8 cellular contexts compared by ENCODE assay signal in genomic region chr9:83473488-83473971, GRCh38.
DNase-seq lines count a peak whose midpoint lies in the region; ATAC-seq and TF ChIP-seq lines count a peak whose summit lies in the region.

No MANE protein-coding gene starts in this region.

- peak overlapping the region in 3 of 5 donors; percentile 42 to 77 (median 57) for H3K27ac ChIP-seq in adrenal gland
- H3K27ac ChIP-seq in subcutaneous abdominal adipose tissue (ENCODE audit: low read depth, low read length): peak overlapping the region; percentile 80

- TF ChIP-seq CTCF in AG10803 (conservative IDR thresholded peaks at IDR 0.05; ENCODE audit: low read length): no peak
- no peak for TF ChIP-seq CTCF in adrenal gland (IDR thresholded peaks at IDR 0.05)

- H3K36me3 ChIP-seq in adrenal gland (replicated peaks in 1 of 2) (no peaks in the 10 kb centered on the region), subcutaneous abdominal adipose tissue (ENCODE audit: control insufficient read depth in 5 of 5, insufficient read depth in 5 of 5, low read length in 5 of 5) (no peaks in the 10 kb centered on the region)

- DNase-seq in AG10803 (ENCODE audit: low read depth) (peak; percentile 8), adrenal gland (no peak), NCI-H1436 (lab: John Stamatoyannopoulos, UW) (no peak), GDM1 (lab: John Stamatoyannopoulos, UW) (no peak), sciatic nerve (ENCODE audit: low spot score) (no peak)

- H3K27me3 ChIP-seq in adrenal gland (no peaks in the 10 kb centered on the region), subcutaneous abdominal adipose tissue (ENCODE audit: control insufficient read depth in 5 of 5, insufficient read depth in 4 of 5, low read length in 5 of 5) (no peaks in the 10 kb centered on the region)

- H3K4me1 ChIP-seq in adrenal gland (replicated peaks in 1 of 2) (peaks cover 0 to 14% of the 10 kb centered on the region in 2 donors), subcutaneous abdominal adipose tissue (ENCODE audit: control insufficient read depth in 5 of 5, insufficient read depth in 5 of 5, low read length in 5 of 5) (peaks cover 0 to 55% (median 5%) of the 10 kb centered on the region in 5 donors)

- peak; percentile 99 for ATAC-seq in GM19043 (IDR thresholded peaks at IDR 0.05; ENCODE audit: low read depth, unreplicated experiment)
- peak; percentile 89 for ATAC-seq in HG03135 (IDR thresholded peaks at IDR 0.05; ENCODE audit: unreplicated experiment)
- no peak for ATAC-seq in sciatic nerve

- TF ChIP-seq POLR2A in adrenal gland (IDR thresholded peaks at IDR 0.05): no peak

- WGBS in adrenal gland, 4 donors: 40 to 48% (median 43%) methylated on average over 5 of the region's 5 CpGs

- no peak overlapping the region for H3K4me3 ChIP-seq in AG10803 (ENCODE audit: low read length)
- peak overlapping the region in 1 of 4 donors; percentile 42 for H3K4me3 ChIP-seq in adrenal gland
- H3K4me3 ChIP-seq in subcutaneous abdominal adipose tissue (ENCODE audit: low read depth in 1 of 5, low read length in 5 of 5): peak overlapping the region in 4 of 5 donors; percentile 5 to 40 (median 30)

- intact Hi-C loops in adrenal gland (cut with DNase I) (no loop called here), sciatic nerve (cut with DNase I) (no loop called here)

- H3K9ac ChIP-seq in subcutaneous abdominal adipose tissue (ENCODE audit: low read length in 5 of 5): peak overlapping the region in 1 of 5 donors; percentile 42

- H3K9me3 ChIP-seq in adrenal gland (replicated peaks in 1 of 3) (no peaks in the 10 kb centered on the region), subcutaneous abdominal adipose tissue (ENCODE audit: control insufficient read depth in 5 of 5, low read length in 5 of 5) (no peaks in the 10 kb centered on the region)
